9 cellular contexts compared by ENCODE assay signal in genomic region chr6:32116674-32117073, GRCh38. TPM values are rescaled to one million over a fixed set of nuclear protein-coding genes. Genes with fewer than 3 reads are reported as not detected.
DNase-seq lines count a peak whose midpoint lies in the region; ATAC-seq, FAIRE-seq and TF ChIP-seq lines count a peak whose summit lies in the region.
"Had no signal": no experiment of that assay in that cellular context is flagged by ENCODE, and none has a peak within 500 bp of the region (broad histone marks: within the 10 kb centered on the region; RNA-seq: fewer than 3 reads in every experiment).

No MANE protein-coding gene starts in this region.

- TF ChIP-seq CTCF in AG09309 (IDR thresholded peaks at IDR 0.05; ENCODE audit: control insufficient read depth, insufficient read depth, low read depth, low read length, missing control alignments): peak; percentile 41
- peak; percentile 39 for TF ChIP-seq CTCF in GM12864 (IDR thresholded peaks at IDR 0.05; ENCODE audit: low read depth, low read length, missing control alignments)
- TF ChIP-seq CTCF in kidney (IDR thresholded peaks at IDR 0.05; ENCODE audit: borderline replicate concordance, extremely low read depth, insufficient read depth): peak; percentile 14

- H3K4me3 Mint-ChIP-seq in T-helper 17 cell: no peak overlapping the region

- peaks cover 11 to 17% of the 10 kb centered on the region in 2 donors for H3K4me1 ChIP-seq in kidney (ENCODE audit: control insufficient read depth in 1 of 2, insufficient read depth in 1 of 2, low read depth in 1 of 2, low read length in 2 of 2)

- no peaks in the 10 kb centered on the region for H3K9me3 ChIP-seq in T-helper 17 cell (ENCODE audit: control insufficient read depth, low read length, poor library complexity, severe bottlenecking)
- H3K9me3 ChIP-seq in kidney (ENCODE audit: control insufficient read depth in 1 of 2, low read length in 2 of 2): no peaks in the 10 kb centered on the region

- DNase-seq in AG09309 (ENCODE audit: low read depth) (no peak), GM12864 (ENCODE audit: low read depth) (no peak), T-helper 17 cell (no peak), kidney (no peak)
- no peak for DNase-seq in activated naive CD4-positive, alpha-beta T cell treated with anti-CD3 and anti-CD28 coated beads, Interleukin-2, amount 50 U/mL, for 72 hours (ENCODE audit: low spot score in 2 of 2)

- H3K36me3 ChIP-seq in kidney (ENCODE audit: control insufficient read depth in 1 of 2, insufficient read depth in 2 of 2, low read length in 2 of 2): peaks cover 35 to 55% of the 10 kb centered on the region in 2 donors

- no peak overlapping the region for H3K9ac ChIP-seq in kidney (ENCODE audit: low read length in 2 of 2)

- H3K27me3 Mint-ChIP-seq in T-helper 17 cell: no peaks in the 10 kb centered on the region

- no peak for FAIRE-seq in kidney (lab: Jason Lieb, UNC)
- FAIRE-seq: GM12891 had no signal

- intact Hi-C loops in kidney (cut with DNase I): no loop called here

- H3K9me3 Mint-ChIP-seq in activated naive CD4-positive, alpha-beta T cell treated with anti-CD3 and anti-CD28 coated beads, Interleukin-2, amount 50 U/mL, for 72 hours: no peaks in the 10 kb centered on the region

- no peak overlapping the region for H3K27ac Mint-ChIP-seq in T-helper 17 cell
- no peak overlapping the region for H3K27ac Mint-ChIP-seq in activated naive CD4-positive, alpha-beta T cell treated with anti-CD3 and anti-CD28 coated beads, Interleukin-2, amount 50 U/mL, for 72 hours

- H3K4me3 ChIP-seq in AG09309 (ENCODE audit: control insufficient read depth, low read depth, low read length) (no peak overlapping the region), GM12864 (ENCODE audit: low read depth, low read length) (no peak overlapping the region), kidney (ENCODE audit: low read length in 2 of 2) (no peak overlapping the region)

- H3K4me1 Mint-ChIP-seq in T-helper 17 cell: peaks cover 23% of the 10 kb centered on the region

- H3K36me3 Mint-ChIP-seq in T-helper 17 cell (ENCODE audit: low read depth): peaks cover 11% of the 10 kb centered on the region
- H3K36me3 Mint-ChIP-seq in activated naive CD4-positive, alpha-beta T cell treated with anti-CD3 and anti-CD28 coated beads, Interleukin-2, amount 50 U/mL, for 72 hours: peaks cover 0 to under 1% of the 10 kb centered on the region in 2 donors

- peak; percentile 35 for ATAC-seq in T-helper 17 cell
- ATAC-seq in GM18858 (IDR thresholded peaks at IDR 0.05; ENCODE audit: unreplicated experiment): no peak
- ATAC-seq in activated naive CD4-positive, alpha-beta T cell treated with anti-CD3 and anti-CD28 coated beads, Interleukin-2, amount 50 U/mL, for 72 hours: no peak
- no peak for ATAC-seq in GM19455 (IDR thresholded peaks at IDR 0.05; ENCODE audit: unreplicated experiment)
- no peak for ATAC-seq in GM19324 (IDR thresholded peaks at IDR 0.05; ENCODE audit: low FRiP score, unreplicated experiment)

- H3K27ac ChIP-seq in kidney (ENCODE audit: low read depth in 2 of 2, low read length in 2 of 2): no peak overlapping the region

RNA-seq across cellular contexts. Expression of gene TNXB, which starts 7.5 kb away (rescaled TPM):
- total RNA-seq in T-helper 17 cell (10 to 100 TPM in 1 of 2 donors, 1 to 10 TPM in 1; 7.3 to 11.4 TPM), kidney (88.2 TPM)
- 13.3 TPM for polyA plus RNA-seq in kidney (ENCODE audit: insufficient read depth, low read depth, low replicate concordance)
- total RNA-seq in activated naive CD4-positive, alpha-beta T cell treated with anti-CD3 and anti-CD28 coated beads, Interleukin-2, amount 50 U/mL, for 72 hours: 10 to 100 TPM; 10.1 to 30.4 TPM

RNA-seq across cellular contexts. Expression of gene ATF6B, which starts 11.4 kb away (rescaled TPM):
- total RNA-seq in T-helper 17 cell (100 to 1,000 TPM; 107 to 117 TPM), kidney (104 TPM)
- 40.3 TPM for polyA plus RNA-seq in kidney (ENCODE audit: insufficient read depth, low read depth, low replicate concordance)
- total RNA-seq in activated naive CD4-positive, alpha-beta T cell treated with anti-CD3 and anti-CD28 coated beads, Interleukin-2, amount 50 U/mL, for 72 hours: 100 to 1,000 TPM in 1 of 2 donors, 10 to 100 TPM in 1; 87.5 to 101 TPM

RNA-seq across cellular contexts. Expression of gene FKBPL, which starts 13.4 kb away (rescaled TPM):
- 1 to 10 TPM; 1.5 to 1.6 TPM for total RNA-seq in T-helper 17 cell
- total RNA-seq in kidney: 4.8 TPM
- 5.7 TPM for polyA plus RNA-seq in kidney (ENCODE audit: insufficient read depth, low read depth, low replicate concordance)
- 10 to 100 TPM in 1 of 2 donors, 1 to 10 TPM in 1; 9.3 to 15.8 TPM for total RNA-seq in activated naive CD4-positive, alpha-beta T cell treated with anti-CD3 and anti-CD28 coated beads, Interleukin-2, amount 50 U/mL, for 72 hours

RNA-seq across cellular contexts. Expression of gene PRRT1, which starts 35.1 kb away (rescaled TPM):
- total RNA-seq in T-helper 17 cell (under 1 TPM; 0.35 to 0.50 TPM), kidney (2.4 TPM)
- polyA plus RNA-seq in kidney (ENCODE audit: insufficient read depth, low read depth, low replicate concordance): 4.0 TPM
- under 1 TPM; 0.77 to 0.84 TPM for total RNA-seq in activated naive CD4-positive, alpha-beta T cell treated with anti-CD3 and anti-CD28 coated beads, Interleukin-2, amount 50 U/mL, for 72 hours

RNA-seq across cellular contexts. Expression of gene PPT2, which starts 37.3 kb away (rescaled TPM):
- total RNA-seq in T-helper 17 cell: 1 to 10 TPM; 8.1 to 9.2 TPM
- total RNA-seq in kidney: 23.0 TPM
- polyA plus RNA-seq in kidney (ENCODE audit: insufficient read depth, low read depth, low replicate concordance): 20.3 TPM
- total RNA-seq in activated naive CD4-positive, alpha-beta T cell treated with anti-CD3 and anti-CD28 coated beads, Interleukin-2, amount 50 U/mL, for 72 hours: 10 to 100 TPM; 13.6 to 18.7 TPM
